ENCODE assay signal across 1 cellular context in the genomic region with DNA sequence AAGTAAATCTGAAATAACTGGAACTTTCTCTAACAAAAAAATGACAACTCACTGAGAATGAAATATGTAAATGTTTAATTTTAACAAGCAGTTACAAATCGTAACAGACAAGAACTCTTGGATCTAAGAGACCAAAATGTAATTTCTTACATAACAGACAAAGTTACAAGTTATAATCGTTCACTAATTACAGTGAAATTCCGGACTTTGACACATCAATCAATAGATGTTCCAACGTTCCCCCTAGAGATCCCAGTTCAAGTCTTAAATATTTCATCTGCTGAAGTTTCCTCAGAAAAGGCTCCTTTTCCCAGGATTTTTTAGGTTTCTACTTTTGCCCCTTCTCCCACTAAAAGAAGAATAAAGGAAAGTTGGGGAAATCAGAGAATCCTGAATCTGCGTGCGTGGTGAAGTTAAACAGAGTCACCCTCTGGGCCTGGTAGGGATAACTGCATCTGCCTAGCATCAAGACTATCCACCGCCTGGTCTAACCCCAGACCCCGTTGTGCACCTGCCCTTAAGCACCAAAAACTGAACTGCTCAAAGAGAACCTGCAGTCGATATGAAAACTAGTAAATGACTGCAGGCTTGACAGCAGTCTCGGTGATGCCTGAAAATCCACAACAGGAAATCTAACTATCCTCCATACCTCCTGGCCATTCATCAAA.
TF ChIP-seq lines count a peak whose summit lies in the region.

No MANE protein-coding gene starts in this region.

TF ChIP-seq in GM23338, 12 proteins besides CTCF, POLR2A, EP300 and RAD21 (continued from another document):
- TF ChIP-seq, protein P1, sequence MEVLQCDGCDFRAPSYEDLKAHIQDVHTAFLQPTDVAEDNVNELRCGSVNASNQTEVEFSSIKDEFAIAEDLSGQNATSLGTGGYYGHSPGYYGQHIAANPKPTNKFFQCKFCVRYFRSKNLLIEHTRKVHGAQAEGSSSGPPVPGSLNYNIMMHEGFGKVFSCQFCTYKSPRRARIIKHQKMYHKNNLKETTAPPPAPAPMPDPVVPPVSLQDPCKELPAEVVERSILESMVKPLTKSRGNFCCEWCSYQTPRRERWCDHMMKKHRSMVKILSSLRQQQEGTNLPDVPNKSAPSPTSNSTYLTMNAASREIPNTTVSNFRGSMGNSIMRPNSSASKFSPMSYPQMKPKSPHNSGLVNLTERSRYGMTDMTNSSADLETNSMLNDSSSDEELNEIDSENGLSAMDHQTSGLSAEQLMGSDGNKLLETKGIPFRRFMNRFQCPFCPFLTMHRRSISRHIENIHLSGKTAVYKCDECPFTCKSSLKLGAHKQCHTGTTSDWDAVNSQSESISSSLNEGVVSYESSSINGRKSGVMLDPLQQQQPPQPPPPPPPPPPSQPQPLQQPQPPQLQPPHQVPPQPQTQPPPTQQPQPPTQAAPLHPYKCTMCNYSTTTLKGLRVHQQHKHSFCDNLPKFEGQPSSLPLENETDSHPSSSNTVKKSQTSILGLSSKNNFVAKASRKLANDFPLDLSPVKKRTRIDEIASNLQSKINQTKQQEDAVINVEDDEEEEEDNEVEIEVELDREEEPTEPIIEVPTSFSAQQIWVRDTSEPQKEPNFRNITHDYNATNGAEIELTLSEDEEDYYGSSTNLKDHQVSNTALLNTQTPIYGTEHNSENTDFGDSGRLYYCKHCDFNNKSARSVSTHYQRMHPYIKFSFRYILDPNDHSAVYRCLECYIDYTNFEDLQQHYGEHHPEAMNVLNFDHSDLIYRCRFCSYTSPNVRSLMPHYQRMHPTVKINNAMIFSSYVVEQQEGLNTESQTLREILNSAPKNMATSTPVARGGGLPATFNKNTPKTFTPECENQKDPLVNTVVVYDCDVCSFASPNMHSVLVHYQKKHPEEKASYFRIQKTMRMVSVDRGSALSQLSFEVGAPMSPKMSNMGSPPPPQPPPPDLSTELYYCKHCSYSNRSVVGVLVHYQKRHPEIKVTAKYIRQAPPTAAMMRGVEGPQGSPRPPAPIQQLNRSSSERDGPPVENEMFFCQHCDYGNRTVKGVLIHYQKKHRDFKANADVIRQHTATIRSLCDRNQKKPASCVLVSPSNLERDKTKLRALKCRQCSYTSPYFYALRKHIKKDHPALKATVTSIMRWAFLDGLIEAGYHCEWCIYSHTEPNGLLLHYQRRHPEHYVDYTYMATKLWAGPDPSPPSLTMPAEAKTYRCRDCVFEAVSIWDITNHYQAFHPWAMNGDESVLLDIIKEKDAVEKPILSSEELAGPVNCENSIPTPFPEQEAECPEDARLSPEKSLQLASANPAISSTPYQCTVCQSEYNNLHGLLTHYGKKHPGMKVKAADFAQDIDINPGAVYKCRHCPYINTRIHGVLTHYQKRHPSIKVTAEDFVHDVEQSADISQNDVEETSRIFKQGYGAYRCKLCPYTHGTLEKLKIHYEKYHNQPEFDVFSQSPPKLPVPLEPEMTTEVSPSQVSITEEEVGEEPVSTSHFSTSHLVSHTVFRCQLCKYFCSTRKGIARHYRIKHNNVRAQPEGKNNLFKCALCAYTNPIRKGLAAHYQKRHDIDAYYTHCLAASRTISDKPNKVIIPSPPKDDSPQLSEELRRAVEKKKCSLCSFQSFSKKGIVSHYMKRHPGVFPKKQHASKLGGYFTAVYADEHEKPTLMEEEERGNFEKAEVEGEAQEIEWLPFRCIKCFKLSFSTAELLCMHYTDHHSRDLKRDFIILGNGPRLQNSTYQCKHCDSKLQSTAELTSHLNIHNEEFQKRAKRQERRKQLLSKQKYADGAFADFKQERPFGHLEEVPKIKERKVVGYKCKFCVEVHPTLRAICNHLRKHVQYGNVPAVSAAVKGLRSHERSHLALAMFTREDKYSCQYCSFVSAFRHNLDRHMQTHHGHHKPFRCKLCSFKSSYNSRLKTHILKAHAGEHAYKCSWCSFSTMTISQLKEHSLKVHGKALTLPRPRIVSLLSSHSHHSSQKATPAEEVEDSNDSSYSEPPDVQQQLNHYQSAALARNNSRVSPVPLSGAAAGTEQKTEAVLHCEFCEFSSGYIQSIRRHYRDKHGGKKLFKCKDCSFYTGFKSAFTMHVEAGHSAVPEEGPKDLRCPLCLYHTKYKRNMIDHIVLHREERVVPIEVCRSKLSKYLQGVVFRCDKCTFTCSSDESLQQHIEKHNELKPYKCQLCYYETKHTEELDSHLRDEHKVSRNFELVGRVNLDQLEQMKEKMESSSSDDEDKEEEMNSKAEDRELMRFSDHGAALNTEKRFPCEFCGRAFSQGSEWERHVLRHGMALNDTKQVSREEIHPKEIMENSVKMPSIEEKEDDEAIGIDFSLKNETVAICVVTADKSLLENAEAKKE (CRISPR knock-in tag; IDR thresholded peaks at IDR 0.05) = no peak
- TF ChIP-seq ZNF114 (CRISPR knock-in tag; IDR thresholded peaks at IDR 0.05) = no peak
- no peak for TF ChIP-seq NANOG (IDR thresholded peaks at IDR 0.05; ENCODE audit: borderline replicate concordance)
- TF ChIP-seq, protein P2, sequence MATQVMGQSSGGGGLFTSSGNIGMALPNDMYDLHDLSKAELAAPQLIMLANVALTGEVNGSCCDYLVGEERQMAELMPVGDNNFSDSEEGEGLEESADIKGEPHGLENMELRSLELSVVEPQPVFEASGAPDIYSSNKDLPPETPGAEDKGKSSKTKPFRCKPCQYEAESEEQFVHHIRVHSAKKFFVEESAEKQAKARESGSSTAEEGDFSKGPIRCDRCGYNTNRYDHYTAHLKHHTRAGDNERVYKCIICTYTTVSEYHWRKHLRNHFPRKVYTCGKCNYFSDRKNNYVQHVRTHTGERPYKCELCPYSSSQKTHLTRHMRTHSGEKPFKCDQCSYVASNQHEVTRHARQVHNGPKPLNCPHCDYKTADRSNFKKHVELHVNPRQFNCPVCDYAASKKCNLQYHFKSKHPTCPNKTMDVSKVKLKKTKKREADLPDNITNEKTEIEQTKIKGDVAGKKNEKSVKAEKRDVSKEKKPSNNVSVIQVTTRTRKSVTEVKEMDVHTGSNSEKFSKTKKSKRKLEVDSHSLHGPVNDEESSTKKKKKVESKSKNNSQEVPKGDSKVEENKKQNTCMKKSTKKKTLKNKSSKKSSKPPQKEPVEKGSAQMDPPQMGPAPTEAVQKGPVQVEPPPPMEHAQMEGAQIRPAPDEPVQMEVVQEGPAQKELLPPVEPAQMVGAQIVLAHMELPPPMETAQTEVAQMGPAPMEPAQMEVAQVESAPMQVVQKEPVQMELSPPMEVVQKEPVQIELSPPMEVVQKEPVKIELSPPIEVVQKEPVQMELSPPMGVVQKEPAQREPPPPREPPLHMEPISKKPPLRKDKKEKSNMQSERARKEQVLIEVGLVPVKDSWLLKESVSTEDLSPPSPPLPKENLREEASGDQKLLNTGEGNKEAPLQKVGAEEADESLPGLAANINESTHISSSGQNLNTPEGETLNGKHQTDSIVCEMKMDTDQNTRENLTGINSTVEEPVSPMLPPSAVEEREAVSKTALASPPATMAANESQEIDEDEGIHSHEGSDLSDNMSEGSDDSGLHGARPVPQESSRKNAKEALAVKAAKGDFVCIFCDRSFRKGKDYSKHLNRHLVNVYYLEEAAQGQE (IDR thresholded peaks at IDR 0.05; ENCODE audit: unreplicated experiment) = no peak
- no peak for TF ChIP-seq STAT1 (IDR thresholded peaks at IDR 0.05; ENCODE audit: unreplicated experiment)
- no peak for TF ChIP-seq CREB1 (CRISPR knock-in tag; IDR thresholded peaks at IDR 0.05; ENCODE audit: low read depth)
- no peak for TF ChIP-seq EZH2phosphoT487 (IDR thresholded peaks at IDR 0.05; ENCODE audit: unreplicated experiment)
- TF ChIP-seq EZH2 (IDR thresholded peaks at IDR 0.05; ENCODE audit: low read depth, unreplicated experiment) = no peak
- no peak for TF ChIP-seq JUNB (IDR thresholded peaks at IDR 0.05; ENCODE audit: unreplicated experiment)
TF ChIP-seq in GM23338: peak in this region for 0.
